ENCODE assay signal across 16 cellular contexts in genomic region chr6:164928041-164928321, GRCh38.
A peak's percentile ranks its signal among the peaks of the same experiment; 100 is the strongest.
DNase-seq lines count a peak whose midpoint lies in the region; ATAC-seq and TF ChIP-seq lines count a peak whose summit lies in the region.
"Had no signal": no experiment of that assay in that cellular context is flagged by ENCODE, and none has a peak within 500 bp of the region (broad histone marks: within the 10 kb centered on the region; RNA-seq: fewer than 3 reads in every experiment).

No MANE protein-coding gene starts in this region.

- no peak overlapping the region for H3K4me3 Mint-ChIP-seq in glutamatergic neuron (ENCODE audit: unreplicated experiment)
- H3K4me3 Mint-ChIP-seq: activated B cell treated with CpG ODN at 0.5 μM for 24 hours; activated CD8-positive, alpha-beta T cell treated with anti-CD3 and anti-CD28 coated beads, Interleukin-2, amount 10 ng/mL, durations not matched to agents 7 days and 5 days; activated T-cell treated with anti-CD3 and anti-CD28 coated beads, Interleukin-2, amount 50 U/mL, for 24 hours; stimulated activated naive CD8-positive, alpha-beta T cell treated with anti-CD3 and anti-CD28 coated beads, Interleukin-15, Interleukin-2, amounts not matched to agents 100 ng/mL and 50 ng/mL, for 24 hours had no signal

- no peaks in the 10 kb centered on the region for H3K9me3 Mint-ChIP-seq in glutamatergic neuron (ENCODE audit: unreplicated experiment)
- H3K9me3 Mint-ChIP-seq: activated B cell treated with CpG ODN at 0.5 μM for 24 hours; activated T-cell treated with anti-CD3 and anti-CD28 coated beads, Interleukin-2, amount 50 U/mL, for 24 hours; stimulated activated naive CD8-positive, alpha-beta T cell treated with anti-CD3 and anti-CD28 coated beads, Interleukin-15, Interleukin-2, amounts not matched to agents 100 ng/mL and 50 ng/mL, for 24 hours had no signal

- H3K9me3 ChIP-seq in adipocyte (ENCODE audit: control insufficient read depth, low read length) (no peaks in the 10 kb centered on the region), ovary (no peaks in the 10 kb centered on the region)
- H3K9me3 ChIP-seq: body of pancreas, upper lobe of left lung had no signal

- H3K27ac ChIP-seq in ovary = no peak overlapping the region
- H3K27ac ChIP-seq: body of pancreas, foreskin keratinocyte, upper lobe of left lung had no signal

- 51 to 61% (median 55%) methylated on average over 7 of the region's 7 CpGs for WGBS in ovary, 3 donors

- H3K27me3 Mint-ChIP-seq in glutamatergic neuron (ENCODE audit: unreplicated experiment) = peaks cover 2% of the 10 kb centered on the region
- H3K27me3 Mint-ChIP-seq: activated B cell treated with CpG ODN at 0.5 μM for 24 hours; activated T-cell treated with anti-CD3 and anti-CD28 coated beads, Interleukin-2, amount 50 U/mL, for 24 hours; stimulated activated naive CD8-positive, alpha-beta T cell treated with anti-CD3 and anti-CD28 coated beads, Interleukin-15, Interleukin-2, amounts not matched to agents 100 ng/mL and 50 ng/mL, for 24 hours had no signal

- no peaks in the 10 kb centered on the region for H3K36me3 Mint-ChIP-seq in glutamatergic neuron (ENCODE audit: unreplicated experiment)

- H3K27me3 ChIP-seq in adipocyte (replicated peaks; ENCODE audit: control insufficient read depth, insufficient read depth, low read length) = no peaks in the 10 kb centered on the region
- H3K27me3 ChIP-seq in ovary = no peaks in the 10 kb centered on the region
- H3K27me3 ChIP-seq: body of pancreas, foreskin keratinocyte, upper lobe of left lung had no signal

- no peak overlapping the region for H3K4me3 ChIP-seq in adipocyte (ENCODE audit: low read length)
- no peak overlapping the region for H3K4me3 ChIP-seq in ovary
- H3K4me3 ChIP-seq: body of pancreas, upper lobe of left lung had no signal

- TF ChIP-seq CTCF in glutamatergic neuron (IDR thresholded peaks at IDR 0.05; ENCODE audit: partially characterized antibody, unreplicated experiment) (no peak), ovary (IDR thresholded peaks at IDR 0.05) (no peak)

- H3K4me1 ChIP-seq in adipocyte (ENCODE audit: control insufficient read depth, insufficient read depth, low read length) = no peaks in the 10 kb centered on the region
- H3K4me1 ChIP-seq in ovary (ENCODE audit: insufficient read depth) = no peaks in the 10 kb centered on the region
- H3K4me1 ChIP-seq: body of pancreas, foreskin keratinocyte, upper lobe of left lung had no signal

- intact Hi-C loops in sciatic nerve (cut with DNase I) (no loop called here), ovary (cut with DNase I) (loop anchor here in 1 of 4 donors (10.0 kb wide), 1 partner anchor 1493 kb away; no protein-coding TSS in a partner anchor)

- H3K36me3 ChIP-seq in adipocyte (ENCODE audit: control insufficient read depth, insufficient read depth, low read length, severe bottlenecking) (no peaks in the 10 kb centered on the region), ovary (no peaks in the 10 kb centered on the region)
- H3K36me3 ChIP-seq: upper lobe of left lung had no signal

- ATAC-seq in sciatic nerve (peak; percentile 39), GM19463 (IDR thresholded peaks at IDR 0.05; ENCODE audit: unreplicated experiment) (no peak)

- no peak overlapping the region for H3K9ac ChIP-seq in adipocyte (ENCODE audit: low read length)

- no peak for TF ChIP-seq POLR2A in ovary (IDR thresholded peaks at IDR 0.05)

- DNase-seq in GM03348 (ENCODE audit: low spot score) (peak; percentile 4), adipocyte (ENCODE audit: low read depth) (peak; percentile 0), glutamatergic neuron (no peak), sciatic nerve (ENCODE audit: low spot score) (no peak), ovary (no peak), AG08396 (ENCODE audit: low spot score) (no peak)
- no peak for DNase-seq in activated CD4-positive, alpha-beta T cell treated with anti-CD3 and anti-CD28 coated beads for 48 hours
- DNase-seq: cortex of kidney had no signal

- TF ChIP-seq EP300 in ovary (IDR thresholded peaks at IDR 0.05) = no peak

- H3K4me1 Mint-ChIP-seq in glutamatergic neuron (ENCODE audit: low read depth, unreplicated experiment) = peaks cover 6% of the 10 kb centered on the region
- H3K4me1 Mint-ChIP-seq: activated B cell treated with CpG ODN at 0.5 μM for 24 hours had no signal

- H3K27ac Mint-ChIP-seq in glutamatergic neuron (ENCODE audit: unreplicated experiment) = peak overlapping the region; percentile 60
- H3K27ac Mint-ChIP-seq: activated B cell treated with CpG ODN at 0.5 μM for 24 hours; activated CD8-positive, alpha-beta T cell treated with anti-CD3 and anti-CD28 coated beads, Interleukin-2, amount 10 ng/mL, durations not matched to agents 7 days and 5 days; activated T-cell treated with anti-CD3 and anti-CD28 coated beads, Interleukin-2, amount 50 U/mL, for 24 hours; stimulated activated naive CD8-positive, alpha-beta T cell treated with anti-CD3 and anti-CD28 coated beads, Interleukin-15, Interleukin-2, amounts not matched to agents 100 ng/mL and 50 ng/mL, for 24 hours had no signal

Comparison
In these comparisons a context has a peak if more than half of its experiments do, and no peak if none do; other contexts are left out.
1. DNase-seq: peak in GM03348 (single experiment) and adipocyte (single experiment); none in glutamatergic neuron (single experiment), sciatic nerve (single experiment), activated CD4-positive, alpha-beta T cell treated with anti-CD3 and anti-CD28 coated beads for 48 hours (single experiment), ovary (0 of 5) and AG08396 (single experiment).